In genomic region chr1:54883349-54884102, GRCh38 we compare ENCODE assay signal across 1 cellular context.
TF ChIP-seq lines count a peak whose summit lies in the region.

No MANE protein-coding gene starts in this region.

TF ChIP-seq in liver, 16 proteins besides CTCF, POLR2A, EP300 and RAD21 (continued from another document):
- TF ChIP-seq REST (IDR thresholded peaks at IDR 0.05) (no peak), NR2F2 (IDR thresholded peaks at IDR 0.05) (no peak)
TF ChIP-seq in liver: peak in this region for 9.
